8 cellular contexts compared by ENCODE assay signal in the genomic region with DNA sequence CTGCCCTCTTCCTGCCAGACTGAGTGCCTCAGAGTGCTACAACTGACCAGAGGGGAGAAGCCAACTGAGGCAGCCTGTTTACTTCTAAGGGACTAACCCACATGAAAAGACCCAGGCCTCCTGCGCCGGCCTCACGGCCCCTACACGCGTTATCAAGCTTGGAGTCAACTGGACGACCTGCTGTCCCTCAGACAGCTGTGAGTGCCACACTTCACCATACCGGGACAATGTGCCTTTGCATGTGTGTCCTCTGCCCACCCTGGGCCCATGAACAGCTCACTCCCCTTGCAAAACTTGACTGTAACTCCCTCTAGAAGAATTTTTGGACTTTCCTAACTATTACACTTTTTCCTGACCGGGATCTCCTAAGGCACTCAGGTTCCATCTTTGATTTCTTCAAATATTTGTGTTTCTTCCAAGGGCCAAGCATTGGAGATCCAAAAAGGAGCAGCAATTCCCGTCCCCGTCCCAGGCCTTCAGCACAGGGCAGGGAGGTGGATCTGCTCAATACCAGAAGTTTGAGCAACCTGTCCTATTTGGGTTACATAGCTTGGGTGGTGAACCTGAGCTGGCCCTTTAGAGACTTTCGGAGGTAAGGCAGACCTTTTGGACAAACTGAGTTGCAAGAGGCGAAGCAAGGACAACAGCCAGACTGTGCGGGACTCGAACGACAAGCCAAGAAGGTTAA. TPM values are rescaled to one million over a fixed set of nuclear protein-coding genes. Genes with fewer than 3 reads are reported as not detected.
A peak's percentile ranks its signal among the peaks of the same experiment; 100 is the strongest.
DNase-seq lines count a peak whose midpoint lies in the region; ATAC-seq and TF ChIP-seq lines count a peak whose summit lies in the region.

No MANE protein-coding gene starts in this region.

- H4K91ac ChIP-seq in H9 (ENCODE audit: insufficient read length, low read depth, low read length) = no peak overlapping the region

- no peak for ATAC-seq in GM21360 (IDR thresholded peaks at IDR 0.05; ENCODE audit: unreplicated experiment)

- H3K4me3 Mint-ChIP-seq in H9 (peak overlapping the region; percentile 91 to 94), progenitor cell of endocrine pancreas (ENCODE audit: low read depth) (peak overlapping the region; percentile 93)

- no peak overlapping the region for H2BK20ac ChIP-seq in H9 (ENCODE audit: low read depth, low read length, poor library complexity, severe bottlenecking)

- no peak overlapping the region for H2BK120ac ChIP-seq in H9 (ENCODE audit: low read depth, low read length, poor library complexity, severe bottlenecking)

- H2BK12ac ChIP-seq in H9 (ENCODE audit: insufficient read length, low read depth, low read length) = no peak overlapping the region

- H3K56ac ChIP-seq in H9 (ENCODE audit: insufficient read length, low read depth, low read length) = no peak overlapping the region

- no peaks in the 10 kb centered on the region for H3K23me2 ChIP-seq in H9 (ENCODE audit: insufficient read length, low read depth, low read length, poor library complexity, severe bottlenecking)

- H3K23ac ChIP-seq in H9 (ENCODE audit: insufficient read length, low read depth, low read length) = no peak overlapping the region

- no peak overlapping the region for H3K18ac ChIP-seq in H9 (ENCODE audit: insufficient read length, low read depth, low read length)

- H3K27me3 ChIP-seq in H9 (ENCODE audit: insufficient read depth, low read length) = no peaks in the 10 kb centered on the region
- H3K27me3 ChIP-seq in Peyer's patch = no peaks in the 10 kb centered on the region
- H3K27me3 ChIP-seq in ectodermal cell (ENCODE audit: control insufficient read depth, insufficient read depth, low read length, poor library complexity, severe bottlenecking) = peaks cover 13% of the 10 kb centered on the region

- no peak overlapping the region for H3T11ph ChIP-seq in H9 (ENCODE audit: low read length)

- peaks cover 31 to 35% (median 32%) of the 10 kb centered on the region in 3 experiments for H3K36me3 Mint-ChIP-seq in H9 (ENCODE audit: insufficient read depth in 1 of 3, low read depth in 3 of 3)
- peaks cover 9% of the 10 kb centered on the region for H3K36me3 Mint-ChIP-seq in progenitor cell of endocrine pancreas (ENCODE audit: insufficient read depth)

- peak overlapping the region; percentile 71 for H3K4me2 ChIP-seq in H9 (ENCODE audit: insufficient read depth, insufficient read length, low read length)

- H3K27ac ChIP-seq in H9 (ENCODE audit: insufficient read length, low read depth, low read length) (no peak overlapping the region), Peyer's patch (peak overlapping the region in 1 of 4 donors; percentile 14), ectodermal cell (ENCODE audit: insufficient read depth, low read depth, low read length, poor library complexity, severe bottlenecking) (no peak overlapping the region)

- H2BK5ac ChIP-seq in H9 (ENCODE audit: insufficient read length, low read length) = no peak overlapping the region

- no peak for TF ChIP-seq POLR2A in Peyer's patch (IDR thresholded peaks at IDR 0.05)

- no peak for TF ChIP-seq CTCF in H9 (conservative IDR thresholded peaks at IDR 0.05)
- no peak for TF ChIP-seq CTCF in Peyer's patch (IDR thresholded peaks at IDR 0.05)
- no peak for TF ChIP-seq CTCF in progenitor cell of endocrine pancreas (IDR thresholded peaks at IDR 0.05; ENCODE audit: unreplicated experiment)

- no peaks in the 10 kb centered on the region for H3K79me1 ChIP-seq in H9 (ENCODE audit: insufficient read depth, low read depth, low read length, poor library complexity, severe bottlenecking)

- peaks cover 0 to 12% (median 0%) of the 10 kb centered on the region in 3 donors for H3K36me3 ChIP-seq in Peyer's patch
- H3K36me3 ChIP-seq in ectodermal cell (ENCODE audit: control insufficient read depth, insufficient read depth, low read length) = peaks cover 13% of the 10 kb centered on the region

- H4K8ac ChIP-seq in H9 (replicated peaks; ENCODE audit: insufficient read length, low read depth, low read length) = no peak overlapping the region

- H3K9me3 Mint-ChIP-seq in H9 (peaks cover 7 to 12% of the 10 kb centered on the region in 2 experiments), progenitor cell of endocrine pancreas (ENCODE audit: low read depth) (no peaks in the 10 kb centered on the region)

- peaks cover 15 to 23% of the 10 kb centered on the region in 2 experiments for H3K4me1 Mint-ChIP-seq in H9
- peaks cover 29% of the 10 kb centered on the region for H3K4me1 Mint-ChIP-seq in progenitor cell of endocrine pancreas (ENCODE audit: low read depth)

- H3K9ac ChIP-seq in H9 (ENCODE audit: extremely low read depth, insufficient read length, low read length) = no peak overlapping the region

- H2BK15ac ChIP-seq in H9 (ENCODE audit: low read depth, low read length) = no peak overlapping the region

- no peak overlapping the region for H2AFZ ChIP-seq in H9 (ENCODE audit: low read length)

- no CpG with 5 or more reads among the region's 15 CpGs for WGBS in H9 (ENCODE audit: extremely low coverage, insufficient read length, low lambda C conversion rate)
- WGBS in ectodermal cell, 2 experiments = 75 to 79% methylated on average over 15 of the region's 15 CpGs

- H3K27ac Mint-ChIP-seq in H9 (no peak overlapping the region), progenitor cell of endocrine pancreas (peak overlapping the region; percentile 96)

- H3K9me3 ChIP-seq in H9 (ENCODE audit: control insufficient read depth, low read depth, low read length) (peaks cover under 1% of the 10 kb centered on the region), Peyer's patch (no peaks in the 10 kb centered on the region), ectodermal cell (ENCODE audit: control insufficient read depth, low read length) (no peaks in the 10 kb centered on the region)

- H3K27me3 Mint-ChIP-seq in H9 (ENCODE audit: low read depth) (peaks cover 13% of the 10 kb centered on the region), progenitor cell of endocrine pancreas (no peaks in the 10 kb centered on the region)

- no peak overlapping the region for H4K5ac ChIP-seq in H9 (ENCODE audit: insufficient read length, low read depth, low read length)

- H3K4me1 ChIP-seq in H9 (ENCODE audit: insufficient read depth, low read length) = no peaks in the 10 kb centered on the region
- peaks cover 6 to 20% (median 6%) of the 10 kb centered on the region in 4 donors for H3K4me1 ChIP-seq in Peyer's patch
- no peaks in the 10 kb centered on the region for H3K4me1 ChIP-seq in ectodermal cell (ENCODE audit: control insufficient read depth, insufficient read depth, low read length)

- peak; percentile 37 for DNase-seq in H9
- DNase-seq in Peyer's patch = peak in 1 of 3 donors; percentile 48
- no peak for DNase-seq in progenitor cell of endocrine pancreas (ENCODE audit: low spot score, unreplicated experiment)
- DNase-seq in GM19238 (ENCODE audit: insufficient read length, low spot score) = no peak
- DNase-seq in HuH-7 (ENCODE audit: low spot score) = no peak
- no peak for DNase-seq in cardiac septum (ENCODE audit: low spot score)

- no peaks in the 10 kb centered on the region for H3K79me2 ChIP-seq in H9 (ENCODE audit: insufficient read depth, low read length)

- H3K4me3 ChIP-seq in Peyer's patch (peak overlapping the region in 3 of 4 donors; percentile 85 to 95 (median 86)), ectodermal cell (ENCODE audit: insufficient read depth, low read depth, low read length) (peak overlapping the region; percentile 64)

- no peak overlapping the region for H2AK5ac ChIP-seq in H9 (ENCODE audit: insufficient read length, low read length)

- H3K14ac ChIP-seq in H9 (ENCODE audit: insufficient read depth, low read length) = no peak overlapping the region

- no peak overlapping the region for H3K4ac ChIP-seq in H9 (ENCODE audit: low read depth, low read length)

- intact Hi-C loops in cardiac septum (cut with DNase I) = loop anchor here (5.0 to 10.0 kb wide), 2 partner anchors 427 to 544 kb away; a partner anchor contains a TSS

- peaks cover 2% of the 10 kb centered on the region for H4K20me1 ChIP-seq in H9 (ENCODE audit: control insufficient read depth, insufficient read depth, insufficient read length)

RNA-seq across cellular contexts. Expression of a gene that starts 1.7 kb away (rescaled TPM):
- 50.1 and 50.3 TPM in 2 replicates for total RNA-seq in H9 (2021)
- total RNA-seq in Peyer's patch = 10 to 100 TPM; 13.0 to 76.7 (median 18.6) TPM
- polyA plus RNA-seq in ectodermal cell (2013, experiment 1 of 4) = 34.7 TPM
- polyA plus RNA-seq in ectodermal cell (2013, experiment 2 of 4) = 32.0 TPM
- 26.3 TPM for polyA plus RNA-seq in ectodermal cell (2013, experiment 3 of 4)
- 28.0 TPM for polyA plus RNA-seq in ectodermal cell (2013, experiment 4 of 4)
- total RNA-seq in progenitor cell of endocrine pancreas = 31.5 and 33.4 TPM in 2 replicates
- 16.1 TPM for total RNA-seq in cardiac septum

RNA-seq across cellular contexts. Expression of a gene that starts 1.8 kb away (rescaled TPM):
- total RNA-seq in H9 (2021) (4.3 and 4.8 TPM in 2 replicates), Peyer's patch (10 to 100 TPM in 1 of 4 donors, 1 to 10 TPM in 2, under 1 TPM in 1; 0.95 to 17.3 (median 1.5) TPM), progenitor cell of endocrine pancreas (14.9 and 16.2 TPM in 2 replicates), cardiac septum (13.5 TPM)
- polyA plus RNA-seq in ectodermal cell (2013, experiment 1 of 4) = 5.7 TPM
- 5.6 TPM for polyA plus RNA-seq in ectodermal cell (2013, experiment 2 of 4)
- 3.4 TPM for polyA plus RNA-seq in ectodermal cell (2013, experiment 3 of 4)
- polyA plus RNA-seq in ectodermal cell (2013, experiment 4 of 4) = 6.4 TPM
